8 cellular contexts compared by ENCODE assay signal in genomic region chr6:33570806-33571636, GRCh38. TPM values are rescaled to one million over a fixed set of nuclear protein-coding genes. Genes with fewer than 3 reads are reported as not detected.
A peak's percentile ranks its signal among the peaks of the same experiment; 100 is the strongest.
DNase-seq lines count a peak whose midpoint lies in the region; ATAC-seq and TF ChIP-seq lines count a peak whose summit lies in the region.

No MANE protein-coding gene starts in this region.

- H3K4me2 ChIP-seq in MM.1S (ENCODE audit: low read depth, low read length): peak overlapping the region; percentile 88

- H3K27me3 Mint-ChIP-seq in activated naive CD4-positive, alpha-beta T cell treated with anti-CD3 and anti-CD28 coated beads for 36 hours (ENCODE audit: low read depth): no peaks in the 10 kb centered on the region

- ATAC-seq in omental fat pad (ENCODE audit: low FRiP score): peak; percentile 66

- peak overlapping the region; percentile 99 for H3K27ac ChIP-seq in MM.1S (ENCODE audit: low read length)
- H3K27ac ChIP-seq in SJSA1: peak overlapping the region; percentile 20; the same call in 1 of the 2 replicates
- peak overlapping the region; percentile 82 to 88 for H3K27ac ChIP-seq in testis

- no peak for TF ChIP-seq CTCF in MM.1S (IDR thresholded peaks at IDR 0.05; ENCODE audit: low read length)
- no peak for TF ChIP-seq CTCF in omental fat pad (IDR thresholded peaks at IDR 0.05)
- no peak for TF ChIP-seq CTCF in testis (IDR thresholded peaks at IDR 0.05)

- CTCF ChIA-PET in activated naive CD4-positive, alpha-beta T cell treated with anti-CD3 and anti-CD28 coated beads for 36 hours (lab: Charles Lee): interaction anchor here (0.6 to 1.7 kb wide), 2 partner anchors 15 to 140 kb away, joined by 3 to 5 read pairs; no protein-coding TSS in a partner anchor

- no peaks in the 10 kb centered on the region for H4K20me1 ChIP-seq in MM.1S (ENCODE audit: insufficient read depth, low read length)

- peaks cover 53% of the 10 kb centered on the region for H3K4me1 Mint-ChIP-seq in activated naive CD4-positive, alpha-beta T cell treated with anti-CD3 and anti-CD28 coated beads for 36 hours (ENCODE audit: low read depth)

- H2AFZ ChIP-seq in MM.1S (ENCODE audit: low read length): peak overlapping the region; percentile 36

- no peaks in the 10 kb centered on the region for H3K9me2 ChIP-seq in MM.1S (replicated peaks; ENCODE audit: insufficient read depth, low read length)

- H3K4me3 Mint-ChIP-seq in activated naive CD4-positive, alpha-beta T cell treated with anti-CD3 and anti-CD28 coated beads for 36 hours: peak overlapping the region; percentile 90

- H3K9ac ChIP-seq in MM.1S (ENCODE audit: low read length): peak overlapping the region; percentile 94

- H3K9me3 Mint-ChIP-seq in activated naive CD4-positive, alpha-beta T cell treated with anti-CD3 and anti-CD28 coated beads for 36 hours: no peaks in the 10 kb centered on the region

- H3K4me3 ChIP-seq in HAP-1 (peak overlapping the region; percentile 35), MM.1S (ENCODE audit: low read length) (peak overlapping the region; percentile 71), SJSA1 (peak overlapping the region; percentile 40), testis (peak overlapping the region; percentile 45 to 64)

- no peaks in the 10 kb centered on the region for H3K27me3 ChIP-seq in HAP-1 (ENCODE audit: low read depth)
- no peaks in the 10 kb centered on the region for H3K27me3 ChIP-seq in MM.1S (replicated peaks; ENCODE audit: insufficient read depth, low read length)
- H3K27me3 ChIP-seq in SJSA1 (replicated peaks): no peaks in the 10 kb centered on the region
- no peaks in the 10 kb centered on the region for H3K27me3 ChIP-seq in testis

- peak overlapping the region; percentile 100 for H3K27ac Mint-ChIP-seq in activated naive CD4-positive, alpha-beta T cell treated with anti-CD3 and anti-CD28 coated beads for 36 hours

- H3K4me1 ChIP-seq in HAP-1 (peaks cover 3% of the 10 kb centered on the region), MM.1S (ENCODE audit: low read length) (peaks cover 20% of the 10 kb centered on the region), SJSA1 (replicated peaks) (peaks cover 8% of the 10 kb centered on the region; the same call in 1 of the 2 replicates), testis (peaks cover 10% of the 10 kb centered on the region)

- 1% methylated on average over 31 to 44 of the region's 44 CpGs for WGBS in testis, 2 donors

- peaks cover 22% of the 10 kb centered on the region for H3F3A ChIP-seq in MM.1S (ENCODE audit: insufficient read depth, low read length)

- no peak for TF ChIP-seq POLR2A in testis (IDR thresholded peaks at IDR 0.05)

- in situ Hi-C loops in HAP-1 (cut with MboI; ENCODE audit: low sequenced_read_pairs): no loop called here

- H3K36me3 ChIP-seq in HAP-1 (replicated peaks) (peaks cover 24% of the 10 kb centered on the region), MM.1S (replicated peaks; ENCODE audit: insufficient read depth, low read length) (0 out of 2 replicates have a peak, but pooled peaks cover 8% of the 10 kb centered on the region), SJSA1 (peaks cover 24% of the 10 kb centered on the region), testis (ENCODE audit: low read depth, missing control alignments) (no peaks in the 10 kb centered on the region)

- no peaks in the 10 kb centered on the region for H3K9me3 ChIP-seq in HAP-1
- no peaks in the 10 kb centered on the region for H3K9me3 ChIP-seq in MM.1S (replicated peaks; ENCODE audit: insufficient read depth, low read length)
- H3K9me3 ChIP-seq in SJSA1 (replicated peaks): no peaks in the 10 kb centered on the region
- no peaks in the 10 kb centered on the region for H3K9me3 ChIP-seq in testis

- peaks cover 26% of the 10 kb centered on the region for H3K36me3 Mint-ChIP-seq in activated naive CD4-positive, alpha-beta T cell treated with anti-CD3 and anti-CD28 coated beads for 36 hours (ENCODE audit: low read depth)

- peaks cover 19% of the 10 kb centered on the region for H3K79me2 ChIP-seq in MM.1S (ENCODE audit: low read length)

- peak; percentile 50 for DNase-seq in GDM1 (lab: John Stamatoyannopoulos, UW)
- peak; percentile 69 to 91 for DNase-seq in HAP-1 (ENCODE audit: low spot score in 2 of 2)
- DNase-seq in MM.1S: peak; percentile 98
- peak; percentile 59 to 88 for DNase-seq in SJSA1 (ENCODE audit: low read depth in 1 of 2, low spot score in 2 of 2)
- DNase-seq in activated naive CD4-positive, alpha-beta T cell treated with anti-CD3 and anti-CD28 coated beads for 36 hours: peak; percentile 98
- peak; percentile 94 for DNase-seq in germinal center (ENCODE audit: low spot score)
- DNase-seq in omental fat pad (ENCODE audit: low spot score): no peak
- DNase-seq in testis: peak; percentile 89

- intact Hi-C loops in activated naive CD4-positive, alpha-beta T cell treated with anti-CD3 and anti-CD28 coated beads for 36 hours (cut with micrococcal nuclease): loop anchor here (1.0 to 10.0 kb wide), 13 partner anchors 9 to 1444 kb away; partner anchors contain the start of genes ATF6B, B3GALT4, BAK1 and CUTA
- intact Hi-C loops in testis (cut with DNase I; ENCODE audit: low total_unique reads): no loop called here

RNA-seq across cellular contexts. Expression of gene BAK1, which starts 9.1 kb away (rescaled TPM):
- 14.3 and 23.3 TPM in 2 replicates for total RNA-seq in SJSA1 (2014; rRNA removed; shearing (Covaris generic))
- total RNA-seq in activated naive CD4-positive, alpha-beta T cell treated with anti-CD3 and anti-CD28 coated beads for 36 hours: 10 to 100 TPM; 38.3 to 41.1 TPM
- total RNA-seq in omental fat pad: 10 to 100 TPM in 3 of 4 donors, 1 to 10 TPM in 1; 6.9 to 22.7 (median 10.9) TPM
- total RNA-seq in testis: 10 to 100 TPM; 13.1 to 14.8 TPM
- polyA plus RNA-seq in testis (ENCODE audit: insufficient read depth, low read depth, low replicate concordance): 17.3 TPM

RNA-seq across cellular contexts. Expression of gene ITPR3, which starts 50.1 kb away (rescaled TPM):
- 9.0 and 11.4 TPM in 2 replicates for total RNA-seq in SJSA1 (2014; rRNA removed; shearing (Covaris generic))
- total RNA-seq in activated naive CD4-positive, alpha-beta T cell treated with anti-CD3 and anti-CD28 coated beads for 36 hours: 10 to 100 TPM; 34.8 to 35.1 TPM
- total RNA-seq in omental fat pad (10 to 100 TPM; 25.7 to 62.0 (median 35.9) TPM), testis (100 to 1,000 TPM in 1 of 2 donors, 10 to 100 TPM in 1; 80.3 to 146 TPM)
- polyA plus RNA-seq in testis (ENCODE audit: insufficient read depth, low read depth, low replicate concordance): 58.2 TPM

Comparison
In these comparisons a context has a peak if more than half of its experiments do, and no peak if none do; other contexts are left out.
1. H3K27ac ChIP-seq: peak in every context shown above with its lines; median percentile 99 in MM.1S; 85 in testis; 20 in SJSA1.